Comparison of ENCODE assay signal across 8 cellular contexts in genomic region chr2:61065706-61066688, GRCh38. TPM values are rescaled to one million over a fixed set of nuclear protein-coding genes. Genes with fewer than 3 reads are reported as not detected.
DNase-seq lines count a peak whose midpoint lies in the region; ATAC-seq and TF ChIP-seq lines count a peak whose summit lies in the region.

TSS of gene SANBR (plus strand) at chr2:61065871. CDS start at chr2:61070351, 4,480 bp downstream.

- H3K4me3 ChIP-seq in HL-60 (replicated peaks; ENCODE audit: insufficient read depth, low read length) (peak within 1 kb of the TSS; percentile 85), mesodermal cell (ENCODE audit: extremely low read depth, insufficient read depth, low read length, poor library complexity, severe bottlenecking) (peak within 1 kb of the TSS; percentile 88)

- peak within 1 kb of the TSS; percentile 85 for H3K4me3 Mint-ChIP-seq in activated CD8-positive, alpha-beta memory T cell treated with anti-CD3 and anti-CD28 coated beads, Interleukin-2, amount 10 ng/mL, durations not matched to agents 7 days and 5 days
- peak within 1 kb of the TSS; percentile 99 for H3K4me3 Mint-ChIP-seq in endothelial cell (ENCODE audit: unreplicated experiment)

- H3K36me3 ChIP-seq in mesodermal cell (ENCODE audit: control insufficient read depth, insufficient read depth, low read length), result peaks cover 22% of the 10 kb centered on the region

- H3K27me3 ChIP-seq in HL-60 (ENCODE audit: insufficient read depth, poor library complexity, severe bottlenecking), result no peaks in the 10 kb centered on the region

- DNase-seq in COLO829 (ENCODE audit: low spot score), result peak; percentile 51
- DNase-seq in HL-60 (ENCODE audit: low read depth in 1 of 2, low spot score in 1 of 2), result peak; percentile 65 to 87
- DNase-seq in NOMO-1 treated with dmso at 0.1 percent for 144 hours (lab: John Stamatoyannopoulos, UW; ENCODE audit: unreplicated experiment), result peak; percentile 92
- DNase-seq in activated CD8-positive, alpha-beta memory T cell treated with anti-CD3 and anti-CD28 coated beads, Interleukin-2, amount 10 ng/mL, durations not matched to agents 7 days and 5 days, result peak; percentile 88
- peak; percentile 92 for DNase-seq in endothelial cell (ENCODE audit: low spot score)
- DNase-seq in stimulated activated CD8-positive, alpha-beta memory T cell treated with anti-CD3 and anti-CD28 coated beads, Interleukin-15, amount 100 ng/mL, for 1 hour (ENCODE audit: low read depth), result peak; percentile 54

- H3K27ac Mint-ChIP-seq in activated CD8-positive, alpha-beta memory T cell treated with anti-CD3 and anti-CD28 coated beads, Interleukin-2, amount 10 ng/mL, durations not matched to agents 7 days and 5 days, result peak within 1 kb of the TSS; percentile 83
- H3K27ac Mint-ChIP-seq in endothelial cell (ENCODE audit: unreplicated experiment), result peak within 1 kb of the TSS; percentile 96

- no peaks in the 10 kb centered on the region for H3K27me3 Mint-ChIP-seq in activated CD8-positive, alpha-beta memory T cell treated with anti-CD3 and anti-CD28 coated beads, Interleukin-2, amount 10 ng/mL, durations not matched to agents 7 days and 5 days
- H3K27me3 Mint-ChIP-seq in endothelial cell (ENCODE audit: unreplicated experiment), result peaks cover 4% of the 10 kb centered on the region

- H3K9me3 ChIP-seq in mesodermal cell (ENCODE audit: control insufficient read depth, low read length), result no peaks in the 10 kb centered on the region

- H3K27ac ChIP-seq in HL-60 (replicated peaks), result no peak within 1 kb of the TSS
- H3K27ac ChIP-seq in mesodermal cell (ENCODE audit: low read depth, low read length, severe bottlenecking), result peak within 1 kb of the TSS; percentile 63

- TF ChIP-seq CTCF in HL-60 (IDR thresholded peaks at IDR 0.05; ENCODE audit: insufficient read depth, low read length), result no peak
- TF ChIP-seq CTCF in endothelial cell (IDR thresholded peaks at IDR 0.05; ENCODE audit: unreplicated experiment), result no peak

- H3K4me1 ChIP-seq in mesodermal cell (ENCODE audit: control insufficient read depth, insufficient read depth, low read length, poor library complexity, severe bottlenecking), result no peaks in the 10 kb centered on the region

- 0% methylated on average over 82 to 98 of the region's 111 CpGs for WGBS in mesodermal cell (ENCODE audit: insufficient coverage in 2 of 2), 2 experiments

- peaks cover 19% of the 10 kb centered on the region for H3K4me1 Mint-ChIP-seq in activated CD8-positive, alpha-beta memory T cell treated with anti-CD3 and anti-CD28 coated beads, Interleukin-2, amount 10 ng/mL, durations not matched to agents 7 days and 5 days
- H3K4me1 Mint-ChIP-seq in endothelial cell (ENCODE audit: unreplicated experiment), result peaks cover 9% of the 10 kb centered on the region

- H3K9me3 Mint-ChIP-seq in activated CD8-positive, alpha-beta memory T cell treated with anti-CD3 and anti-CD28 coated beads, Interleukin-2, amount 10 ng/mL, durations not matched to agents 7 days and 5 days (ENCODE audit: low read depth), result no peaks in the 10 kb centered on the region
- H3K9me3 Mint-ChIP-seq in endothelial cell (ENCODE audit: unreplicated experiment), result no peaks in the 10 kb centered on the region

- peak; percentile 97 for ATAC-seq in GM19467 (IDR thresholded peaks at IDR 0.05; ENCODE audit: unreplicated experiment)
- ATAC-seq in activated CD8-positive, alpha-beta memory T cell treated with anti-CD3 and anti-CD28 coated beads, Interleukin-2, amount 10 ng/mL, durations not matched to agents 7 days and 5 days, result peak; percentile 99

- CTCF ChIA-PET in activated CD8-positive, alpha-beta memory T cell treated with anti-CD3 and anti-CD28 coated beads, Interleukin-2, amount 10 ng/mL, durations not matched to agents 7 days and 5 days (lab: Charles Lee), result interaction anchor here (1.3 to 1.8 kb wide), 3 partner anchors 9 to 183 kb away, joined by 3 to 4 read pairs (median 4); no protein-coding TSS in a partner anchor

- H3K36me3 Mint-ChIP-seq in activated CD8-positive, alpha-beta memory T cell treated with anti-CD3 and anti-CD28 coated beads, Interleukin-2, amount 10 ng/mL, durations not matched to agents 7 days and 5 days, result peaks cover 8% of the 10 kb centered on the region
- peaks cover 7% of the 10 kb centered on the region for H3K36me3 Mint-ChIP-seq in endothelial cell (ENCODE audit: low read depth, unreplicated experiment)

RNA-seq across cellular contexts. Expression of gene SANBR, which starts in this region (rescaled TPM):
- 10 to 100 TPM in 1 of 2 experiments, 1 to 10 TPM in 1; 6.4 to 11.0 TPM for total RNA-seq in activated CD8-positive, alpha-beta memory T cell treated with anti-CD3 and anti-CD28 coated beads, Interleukin-2, amount 10 ng/mL, durations not matched to agents 7 days and 5 days
- total RNA-seq in endothelial cell (ENCODE audit: unreplicated experiment), result 27.3 TPM
- polyA plus RNA-seq in mesodermal cell (2013, experiment 1 of 2), result 20.4 TPM
- 21.3 TPM for polyA plus RNA-seq in mesodermal cell (2013, experiment 2 of 2)
